10 cellular contexts compared by ENCODE assay signal in genomic region chr3:149554826-149555225, GRCh38.
DNase-seq lines count a peak whose midpoint lies in the region; ATAC-seq and TF ChIP-seq lines count a peak whose summit lies in the region.
"Had no signal": no experiment of that assay in that cellular context is flagged by ENCODE, and none has a peak within 500 bp of the region (broad histone marks: within the 10 kb centered on the region; RNA-seq: fewer than 3 reads in every experiment).

No MANE protein-coding gene starts in this region.

- no peak overlapping the region for H3K4me3 ChIP-seq in BLaER1 treated with 17β-estradiol and CSF1 and Interleukin-3, amounts not matched to agents 10 nM and 100 nM
- H3K4me3 ChIP-seq in PC-3 (ENCODE audit: low read length) = peak overlapping the region; percentile 31; the same call in 1 of the 2 replicates

- H3K4me2 ChIP-seq in BLaER1 treated with 17β-estradiol and CSF1 and Interleukin-3, amounts not matched to agents 10 nM and 100 nM = peak overlapping the region in 9 of 11 experiments; percentile 7 to 76 (median 60); a peak in 17 of 22 replicates
- peak overlapping the region; percentile 68 for H3K4me2 ChIP-seq in PC-3 (ENCODE audit: low read length)

- peaks cover 0 to 32% (median 28%) of the 10 kb centered on the region in 10 experiments; a peak in 16 of 20 replicates for H3K4me1 ChIP-seq in BLaER1 treated with 17β-estradiol and CSF1 and Interleukin-3, amounts not matched to agents 10 nM and 100 nM
- peaks cover 51% of the 10 kb centered on the region for H3K4me1 ChIP-seq in PC-3 (ENCODE audit: insufficient read depth, low read length)

- TF ChIP-seq CTCF in PC-3 (conservative IDR thresholded peaks at IDR 0.05; ENCODE audit: low read depth, low read length) = no peak
- no peak for TF ChIP-seq CTCF in osteocyte (IDR thresholded peaks at IDR 0.05)

- peaks cover 62% of the 10 kb centered on the region for H3K4me1 Mint-ChIP-seq in osteocyte (ENCODE audit: unreplicated experiment)
- H3K4me1 Mint-ChIP-seq: immature natural killer cell had no signal

- no peaks in the 10 kb centered on the region for H3K27me3 ChIP-seq in BLaER1 treated with 17β-estradiol and CSF1 and Interleukin-3, amounts not matched to agents 10 nM and 100 nM
- H3K27me3 ChIP-seq in PC-3 (ENCODE audit: low read length) = no peaks in the 10 kb centered on the region

- intact Hi-C loops in PC-3 (cut with micrococcal nuclease) = loop anchor here (1.0 kb wide), 4 partner anchors 21 to 103 kb away; partner anchors contain the start of gene WWTR1

- H3K27ac Mint-ChIP-seq in osteocyte (ENCODE audit: unreplicated experiment) = peak overlapping the region; percentile 82
- H3K27ac Mint-ChIP-seq: immature natural killer cell had no signal

- no peaks in the 10 kb centered on the region for H3K27me3 Mint-ChIP-seq in osteocyte (ENCODE audit: unreplicated experiment)

- H3F3A ChIP-seq in PC-3 (ENCODE audit: low read length, unreplicated experiment) = peaks cover 6% of the 10 kb centered on the region

- ATAC-seq in PC-3 = peak; percentile 68
- no peak for ATAC-seq in HG03175 (IDR thresholded peaks at IDR 0.05; ENCODE audit: unreplicated experiment)
- no peak for ATAC-seq in HG03432 (IDR thresholded peaks at IDR 0.05; ENCODE audit: unreplicated experiment)

- no peak overlapping the region for H3K9ac ChIP-seq in BLaER1 treated with 17β-estradiol and CSF1 and Interleukin-3, amounts not matched to agents 10 nM and 100 nM
- peak overlapping the region; percentile 71 for H3K9ac ChIP-seq in PC-3 (ENCODE audit: low read length)

- CTCF ChIA-PET in PC-3 (lab: Charles Lee) = interaction anchor here (0.5 to 1.4 kb wide), 2 partner anchors 14 to 104 kb away, joined by 3 to 5 read pairs; no protein-coding TSS in a partner anchor

- peaks cover 10% of the 10 kb centered on the region for H3K36me3 Mint-ChIP-seq in osteocyte (ENCODE audit: unreplicated experiment)
- H3K36me3 Mint-ChIP-seq: immature natural killer cell had no signal

- H3K79me2 ChIP-seq in PC-3 (ENCODE audit: low read length) = peaks cover 68% of the 10 kb centered on the region

- no peak overlapping the region for H3K4me3 Mint-ChIP-seq in osteocyte (ENCODE audit: unreplicated experiment)
- H3K4me3 Mint-ChIP-seq: immature natural killer cell had no signal

- H3K9me3 ChIP-seq in BLaER1 treated with 17β-estradiol and CSF1 and Interleukin-3, amounts not matched to agents 10 nM and 100 nM (replicated peaks in 1 of 11) = no peaks in the 10 kb centered on the region
- H3K9me3 ChIP-seq in PC-3 (ENCODE audit: low read length) = no peaks in the 10 kb centered on the region

- H4K20me1 ChIP-seq in BLaER1 treated with 17β-estradiol and CSF1 and Interleukin-3, amounts not matched to agents 10 nM and 100 nM = no peaks in the 10 kb centered on the region
- no peaks in the 10 kb centered on the region for H4K20me1 ChIP-seq in PC-3 (ENCODE audit: low read length)

- no peaks in the 10 kb centered on the region for H3K36me3 ChIP-seq in BLaER1 treated with 17β-estradiol and CSF1 and Interleukin-3, amounts not matched to agents 10 nM and 100 nM
- peaks cover 21% of the 10 kb centered on the region for H3K36me3 ChIP-seq in PC-3 (ENCODE audit: low read depth, low read length)

- no peak overlapping the region for H3K27ac ChIP-seq in BLaER1 treated with 17β-estradiol and CSF1 and Interleukin-3, amounts not matched to agents 10 nM and 100 nM
- H3K27ac ChIP-seq in PC-3 (ENCODE audit: low read length) = peak overlapping the region; percentile 93
- H3K27ac ChIP-seq in epithelial cell of prostate = peak overlapping the region; percentile 42

- POLR2A ChIA-PET in PC-3 (lab: Charles Lee; ENCODE audit: unreplicated experiment) = interaction anchor here (0.5 to 1.2 kb wide), 9 partner anchors 9 to 1045 kb away, joined by 3 to 10 read pairs (median 4); no protein-coding TSS in a partner anchor

- no peaks in the 10 kb centered on the region for H3K9me2 ChIP-seq in PC-3 (replicated peaks; ENCODE audit: low read length)

- H2AFZ ChIP-seq in PC-3 (ENCODE audit: low read length) = no peak overlapping the region

- DNase-seq in PC-3 (peak; percentile 97), epithelial cell of prostate (ENCODE audit: low read depth, low spot score) (peak; percentile 77), osteocyte (ENCODE audit: extremely low spot score, unreplicated experiment) (no peak), cerebellar nuclear complex (lab: John Stamatoyannopoulos, UW) (no peak), NCI-H1092 treated with DMSO at 0.1 percent for 48 hours (lab: John Stamatoyannopoulos, UW) (no peak)
- DNase-seq: activated CD4-positive, CD25-positive, alpha-beta regulatory T cell; immature natural killer cell had no signal

- no peaks in the 10 kb centered on the region for H3K9me3 Mint-ChIP-seq in osteocyte (ENCODE audit: unreplicated experiment)
- H3K9me3 Mint-ChIP-seq: immature natural killer cell had no signal

- no TSS peak for BruUV-seq in PC-3 (replicated peaks; lab: Mats Ljungman, UMichigan)

Comparison
In these comparisons a context has a peak if more than half of its experiments do, and no peak if none do; other contexts are left out.
1. H3K27ac ChIP-seq: peak in PC-3 (single experiment) and epithelial cell of prostate (single experiment); none in BLaER1 treated with 17β-estradiol and CSF1 and Interleukin-3, amounts not matched to agents 10 nM and 100 nM (0 of 11).
2. DNase-seq: peak in PC-3 (single experiment) and epithelial cell of prostate (single experiment); none in osteocyte (single experiment), cerebellar nuclear complex (0 of 2) and NCI-H1092 treated with DMSO at 0.1 percent for 48 hours (single experiment).